ENCODE assay signal across 1 cellular context in genomic region chr2:27584597-27584996, GRCh38.
TF ChIP-seq lines count a peak whose summit lies in the region.

No MANE protein-coding gene starts in this region.

TF ChIP-seq in HepG2, 621 proteins besides CTCF, POLR2A, EP300 and RAD21:
- TF ChIP-seq ZNF234 (CRISPR knock-in tag; conservative IDR thresholded peaks at IDR 0.05), result no peak
- no peak for TF ChIP-seq NFYC (CRISPR knock-in tag; IDR thresholded peaks at IDR 0.05)
- no peak for TF ChIP-seq ZBTB25 (CRISPR knock-in tag; IDR thresholded peaks at IDR 0.05)
- TF ChIP-seq XRCC5 (optimal IDR thresholded peaks at IDR 0.05; ENCODE audit: low read length), result no peak
- TF ChIP-seq SIX4 (CRISPR knock-in tag; IDR thresholded peaks at IDR 0.05), result no peak
- no peak for TF ChIP-seq HDAC6 (IDR thresholded peaks at IDR 0.05; ENCODE audit: low read depth, low read length)
- TF ChIP-seq, protein P1, sequence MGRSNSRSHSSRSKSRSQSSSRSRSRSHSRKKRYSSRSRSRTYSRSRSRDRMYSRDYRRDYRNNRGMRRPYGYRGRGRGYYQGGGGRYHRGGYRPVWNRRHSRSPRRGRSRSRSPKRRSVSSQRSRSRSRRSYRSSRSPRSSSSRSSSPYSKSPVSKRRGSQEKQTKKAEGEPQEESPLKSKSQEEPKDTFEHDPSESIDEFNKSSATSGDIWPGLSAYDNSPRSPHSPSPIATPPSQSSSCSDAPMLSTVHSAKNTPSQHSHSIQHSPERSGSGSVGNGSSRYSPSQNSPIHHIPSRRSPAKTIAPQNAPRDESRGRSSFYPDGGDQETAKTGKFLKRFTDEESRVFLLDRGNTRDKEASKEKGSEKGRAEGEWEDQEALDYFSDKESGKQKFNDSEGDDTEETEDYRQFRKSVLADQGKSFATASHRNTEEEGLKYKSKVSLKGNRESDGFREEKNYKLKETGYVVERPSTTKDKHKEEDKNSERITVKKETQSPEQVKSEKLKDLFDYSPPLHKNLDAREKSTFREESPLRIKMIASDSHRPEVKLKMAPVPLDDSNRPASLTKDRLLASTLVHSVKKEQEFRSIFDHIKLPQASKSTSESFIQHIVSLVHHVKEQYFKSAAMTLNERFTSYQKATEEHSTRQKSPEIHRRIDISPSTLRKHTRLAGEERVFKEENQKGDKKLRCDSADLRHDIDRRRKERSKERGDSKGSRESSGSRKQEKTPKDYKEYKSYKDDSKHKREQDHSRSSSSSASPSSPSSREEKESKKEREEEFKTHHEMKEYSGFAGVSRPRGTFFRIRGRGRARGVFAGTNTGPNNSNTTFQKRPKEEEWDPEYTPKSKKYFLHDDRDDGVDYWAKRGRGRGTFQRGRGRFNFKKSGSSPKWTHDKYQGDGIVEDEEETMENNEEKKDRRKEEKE (IDR thresholded peaks at IDR 0.05), result no peak
- no peak for TF ChIP-seq HMG20A (CRISPR knock-in tag; IDR thresholded peaks at IDR 0.05; ENCODE audit: borderline replicate concordance)
- peak; percentile 22 for TF ChIP-seq ASH2L (IDR thresholded peaks at IDR 0.05; ENCODE audit: insufficient read length, low read depth, low read length)
- TF ChIP-seq, protein P2, sequence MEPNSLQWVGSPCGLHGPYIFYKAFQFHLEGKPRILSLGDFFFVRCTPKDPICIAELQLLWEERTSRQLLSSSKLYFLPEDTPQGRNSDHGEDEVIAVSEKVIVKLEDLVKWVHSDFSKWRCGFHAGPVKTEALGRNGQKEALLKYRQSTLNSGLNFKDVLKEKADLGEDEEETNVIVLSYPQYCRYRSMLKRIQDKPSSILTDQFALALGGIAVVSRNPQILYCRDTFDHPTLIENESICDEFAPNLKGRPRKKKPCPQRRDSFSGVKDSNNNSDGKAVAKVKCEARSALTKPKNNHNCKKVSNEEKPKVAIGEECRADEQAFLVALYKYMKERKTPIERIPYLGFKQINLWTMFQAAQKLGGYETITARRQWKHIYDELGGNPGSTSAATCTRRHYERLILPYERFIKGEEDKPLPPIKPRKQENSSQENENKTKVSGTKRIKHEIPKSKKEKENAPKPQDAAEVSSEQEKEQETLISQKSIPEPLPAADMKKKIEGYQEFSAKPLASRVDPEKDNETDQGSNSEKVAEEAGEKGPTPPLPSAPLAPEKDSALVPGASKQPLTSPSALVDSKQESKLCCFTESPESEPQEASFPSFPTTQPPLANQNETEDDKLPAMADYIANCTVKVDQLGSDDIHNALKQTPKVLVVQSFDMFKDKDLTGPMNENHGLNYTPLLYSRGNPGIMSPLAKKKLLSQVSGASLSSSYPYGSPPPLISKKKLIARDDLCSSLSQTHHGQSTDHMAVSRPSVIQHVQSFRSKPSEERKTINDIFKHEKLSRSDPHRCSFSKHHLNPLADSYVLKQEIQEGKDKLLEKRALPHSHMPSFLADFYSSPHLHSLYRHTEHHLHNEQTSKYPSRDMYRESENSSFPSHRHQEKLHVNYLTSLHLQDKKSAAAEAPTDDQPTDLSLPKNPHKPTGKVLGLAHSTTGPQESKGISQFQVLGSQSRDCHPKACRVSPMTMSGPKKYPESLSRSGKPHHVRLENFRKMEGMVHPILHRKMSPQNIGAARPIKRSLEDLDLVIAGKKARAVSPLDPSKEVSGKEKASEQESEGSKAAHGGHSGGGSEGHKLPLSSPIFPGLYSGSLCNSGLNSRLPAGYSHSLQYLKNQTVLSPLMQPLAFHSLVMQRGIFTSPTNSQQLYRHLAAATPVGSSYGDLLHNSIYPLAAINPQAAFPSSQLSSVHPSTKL (CRISPR knock-in tag; IDR thresholded peaks at IDR 0.05), result no peak
- TF ChIP-seq, protein P3, sequence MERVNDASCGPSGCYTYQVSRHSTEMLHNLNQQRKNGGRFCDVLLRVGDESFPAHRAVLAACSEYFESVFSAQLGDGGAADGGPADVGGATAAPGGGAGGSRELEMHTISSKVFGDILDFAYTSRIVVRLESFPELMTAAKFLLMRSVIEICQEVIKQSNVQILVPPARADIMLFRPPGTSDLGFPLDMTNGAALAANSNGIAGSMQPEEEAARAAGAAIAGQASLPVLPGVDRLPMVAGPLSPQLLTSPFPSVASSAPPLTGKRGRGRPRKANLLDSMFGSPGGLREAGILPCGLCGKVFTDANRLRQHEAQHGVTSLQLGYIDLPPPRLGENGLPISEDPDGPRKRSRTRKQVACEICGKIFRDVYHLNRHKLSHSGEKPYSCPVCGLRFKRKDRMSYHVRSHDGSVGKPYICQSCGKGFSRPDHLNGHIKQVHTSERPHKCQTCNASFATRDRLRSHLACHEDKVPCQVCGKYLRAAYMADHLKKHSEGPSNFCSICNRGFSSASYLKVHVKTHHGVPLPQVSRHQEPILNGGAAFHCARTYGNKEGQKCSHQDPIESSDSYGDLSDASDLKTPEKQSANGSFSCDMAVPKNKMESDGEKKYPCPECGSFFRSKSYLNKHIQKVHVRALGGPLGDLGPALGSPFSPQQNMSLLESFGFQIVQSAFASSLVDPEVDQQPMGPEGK (CRISPR knock-in tag; IDR thresholded peaks at IDR 0.05), result no peak
- TF ChIP-seq ZNF367 (CRISPR knock-in tag; IDR thresholded peaks at IDR 0.05; ENCODE audit: borderline replicate concordance), result no peak
- no peak for TF ChIP-seq ZNF30 (CRISPR knock-in tag; IDR thresholded peaks at IDR 0.05)
- TF ChIP-seq ZNF460 (CRISPR knock-in tag; IDR thresholded peaks at IDR 0.05; ENCODE audit: borderline replicate concordance), result no peak
- peak; percentile 46; the same call in 1 of the 2 replicates for TF ChIP-seq ZNF652 (CRISPR knock-in tag; IDR thresholded peaks at IDR 0.05; ENCODE audit: borderline replicate concordance, low read depth)
- TF ChIP-seq CENPT (CRISPR knock-in tag; IDR thresholded peaks at IDR 0.05; ENCODE audit: low read depth), result no peak
- TF ChIP-seq SAP130 (CRISPR knock-in tag; IDR thresholded peaks at IDR 0.05; ENCODE audit: low read depth), result 0 out of 2 replicates have a peak, but pooled peaks have one; percentile 8
- no peak for TF ChIP-seq ZNF282 (IDR thresholded peaks at IDR 0.05; ENCODE audit: partially characterized antibody)
- TF ChIP-seq, protein P4, sequence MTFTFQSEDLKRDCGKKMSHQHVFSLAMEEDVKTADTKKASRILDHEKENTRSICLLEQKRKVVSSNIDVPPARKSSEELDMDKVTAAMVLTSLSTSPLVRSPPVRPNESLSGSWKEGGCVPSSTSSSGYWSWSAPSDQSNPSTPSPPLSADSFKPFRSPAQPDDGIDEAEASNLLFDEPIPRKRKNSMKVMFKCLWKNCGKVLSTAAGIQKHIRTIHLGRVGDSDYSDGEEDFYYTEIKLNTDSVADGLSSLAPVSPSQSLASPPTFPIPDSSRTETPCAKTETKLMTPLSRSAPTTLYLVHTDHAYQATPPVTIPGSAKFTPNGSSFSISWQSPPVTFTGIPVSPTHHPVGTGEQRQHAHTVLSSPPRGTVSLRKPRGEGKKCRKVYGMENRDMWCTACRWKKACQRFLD (CRISPR knock-in tag; IDR thresholded peaks at IDR 0.05; ENCODE audit: borderline replicate concordance), result no peak
- no peak for TF ChIP-seq JUND (CRISPR knock-in tag; IDR thresholded peaks at IDR 0.05)
